12 cellular contexts compared by ENCODE assay signal in genomic region chr6:52992980-52993379, GRCh38. TPM values are rescaled to one million over a fixed set of nuclear protein-coding genes. Genes with fewer than 3 reads are reported as not detected.
DNase-seq lines count a peak whose midpoint lies in the region; FAIRE-seq and TF ChIP-seq lines count a peak whose summit lies in the region.
"Had no signal": no experiment of that assay in that cellular context is flagged by ENCODE, and none has a peak within 500 bp of the region (broad histone marks: within the 10 kb centered on the region; RNA-seq: fewer than 3 reads in every experiment).

No MANE protein-coding gene starts in this region.

- in situ Hi-C loops in HAP-1 (cut with MboI; ENCODE audit: low sequenced_read_pairs), result loop anchor here (10.0 kb wide), 1 partner anchor 108 kb away; no protein-coding TSS in a partner anchor

- H3K9me3 ChIP-seq in HAP-1 (no peaks in the 10 kb centered on the region; the same call in 1 of the 2 replicates), breast epithelium (no peaks in the 10 kb centered on the region), muscle layer of colon (ENCODE audit: low read length) (no peaks in the 10 kb centered on the region)

- peaks cover 12% of the 10 kb centered on the region for H3K36me3 ChIP-seq in HAP-1 (replicated peaks)
- no peaks in the 10 kb centered on the region for H3K36me3 ChIP-seq in breast epithelium
- no peaks in the 10 kb centered on the region for H3K36me3 ChIP-seq in muscle layer of colon (ENCODE audit: insufficient read depth, low read length)

- peaks cover 17% of the 10 kb centered on the region for H3K4me1 ChIP-seq in HAP-1
- no peaks in the 10 kb centered on the region for H3K4me1 ChIP-seq in breast epithelium
- H3K4me1 ChIP-seq in muscle layer of colon (ENCODE audit: insufficient read depth, low read length), result no peaks in the 10 kb centered on the region

- TF ChIP-seq CTCF in breast epithelium (IDR thresholded peaks at IDR 0.05), result no peak

- DNase-seq in HAP-1 (ENCODE audit: low spot score in 2 of 2) (no peak), breast epithelium (ENCODE audit: low spot score in 2 of 2) (no peak), DMS153 treated with DMSO at 0.1 percent for 48 hours (lab: John Stamatoyannopoulos, UW; ENCODE audit: unreplicated experiment) (no peak), SK-N-DZ (ENCODE audit: low spot score) (no peak), pons (ENCODE audit: low spot score) (no peak)
- no peak for DNase-seq in activated CD8-positive, alpha-beta memory T cell treated with anti-CD3 and anti-CD28 coated beads, Interleukin-2, amount 50 U/mL, for 4 hours
- DNase-seq: activated effector memory CD4-positive, alpha-beta T cell treated with Interleukin-2 at 50 U/mL for 16 hours; DMS 273 treated with DMSO at 0.1 percent for 48 hours; NCI-H1694 treated with DMSO at 0.1 percent for 48 hours; occipital lobe had no signal

- H3K4me3 ChIP-seq in HAP-1 (peak overlapping the region; percentile 52), breast epithelium (peak overlapping the region in 1 of 3 donors; percentile 77), muscle layer of colon (ENCODE audit: low read depth in 1 of 2, low read length in 2 of 2) (no peak overlapping the region)

- H3K27ac ChIP-seq in breast epithelium (peak overlapping the region; percentile 95 to 96), muscle layer of colon (ENCODE audit: low read depth, low read length) (peak overlapping the region; percentile 93)

- no peak overlapping the region for H3K9ac ChIP-seq in muscle layer of colon (ENCODE audit: low read length)

- no peak for TF ChIP-seq POLR2A in breast epithelium (IDR thresholded peaks at IDR 0.05)

- intact Hi-C loops in breast epithelium (cut with DNase I; ENCODE audit: low total_unique reads), result no loop called here

- H3K27me3 ChIP-seq in HAP-1 (ENCODE audit: low read depth) (no peaks in the 10 kb centered on the region), breast epithelium (no peaks in the 10 kb centered on the region), muscle layer of colon (ENCODE audit: control insufficient read depth in 1 of 2, insufficient read depth in 2 of 2, low read length in 2 of 2) (no peaks in the 10 kb centered on the region)

- FAIRE-seq in A204.1 (lab: Jason Lieb, UNC), result peak; percentile 14

RNA-seq across cellular contexts. Expression of gene GSTA4, which starts 2.1 kb away (rescaled TPM):
- 10 to 100 TPM; 19.3 to 25.9 (median 20.6) TPM for total RNA-seq in breast epithelium
- 101 and 125 TPM in 2 replicates for polyA plus RNA-seq in SK-N-DZ (2014; cell fraction: cytosol; rRNA removed)
- polyA plus RNA-seq in SK-N-DZ (2014; cell fraction: nucleus; rRNA removed), result 82.9 and 88.0 TPM in 2 replicates
